Comparison of ENCODE assay signal across 8 cellular contexts in the genomic region with DNA sequence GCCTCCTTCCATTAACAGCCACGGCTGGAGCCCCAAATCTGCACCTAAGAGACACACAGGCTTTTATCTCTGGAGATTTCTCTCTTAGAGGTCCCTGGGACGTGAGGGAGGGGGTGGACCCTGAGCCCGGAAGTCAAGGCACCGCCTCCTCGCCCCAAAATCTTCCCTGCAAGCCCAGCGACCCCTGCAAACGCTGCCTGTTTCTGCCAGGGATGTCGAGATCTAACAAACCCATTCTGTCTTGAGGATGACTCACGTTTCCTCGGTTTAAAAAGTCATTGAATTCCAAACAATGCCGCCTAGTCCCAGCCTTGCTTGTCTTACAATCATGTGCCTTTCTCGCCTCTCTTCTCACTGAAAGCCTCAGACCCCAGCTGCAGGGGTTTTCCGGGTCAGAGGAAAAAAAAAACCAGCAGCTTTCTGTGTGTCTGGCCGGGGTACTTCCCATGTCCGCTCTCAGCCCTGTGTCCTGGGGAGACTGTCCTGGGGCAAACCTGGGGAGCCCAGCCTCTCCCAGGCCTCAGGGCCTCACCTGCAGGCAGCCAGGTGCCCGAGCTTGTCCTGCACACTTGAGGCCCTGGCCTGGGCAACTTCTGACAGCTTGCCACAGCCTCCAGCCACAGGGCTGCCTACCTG. TPM values are rescaled to one million over a fixed set of nuclear protein-coding genes. Genes with fewer than 3 reads are reported as not detected.
DNase-seq lines count a peak whose midpoint lies in the region; ATAC-seq and TF ChIP-seq lines count a peak whose summit lies in the region.

No MANE protein-coding gene starts in this region.

- H3K4me3 Mint-ChIP-seq in activated naive CD8-positive, alpha-beta T cell treated with anti-CD3 and anti-CD28 coated beads for 36 hours, result peak overlapping the region; percentile 54

- no peak for TF ChIP-seq CTCF in BJ (IDR thresholded peaks at IDR 0.05; ENCODE audit: insufficient read depth, low read depth, low read length)
- TF ChIP-seq CTCF in gastrocnemius medialis (IDR thresholded peaks at IDR 0.05 in 4 of 5, conservative IDR thresholded peaks at IDR 0.05 in 1 of 5), result no peak

- H3K4me1 Mint-ChIP-seq in activated naive CD8-positive, alpha-beta T cell treated with anti-CD3 and anti-CD28 coated beads for 36 hours, result peaks cover 15% of the 10 kb centered on the region

- H3K9me3 ChIP-seq in gastrocnemius medialis, result no peaks in the 10 kb centered on the region

- no peaks in the 10 kb centered on the region for H3K36me3 ChIP-seq in BJ (ENCODE audit: control insufficient read depth, insufficient read depth, low read length)
- H3K36me3 ChIP-seq in gastrocnemius medialis, result peaks cover 0 to 18% of the 10 kb centered on the region in 2 donors

- no peak overlapping the region for H3K4me3 ChIP-seq in BJ (ENCODE audit: low read depth, low read length)
- no peak overlapping the region for H3K4me3 ChIP-seq in gastrocnemius medialis

- no peaks in the 10 kb centered on the region for H3K36me3 Mint-ChIP-seq in activated naive CD8-positive, alpha-beta T cell treated with anti-CD3 and anti-CD28 coated beads for 36 hours

- H3K4me1 ChIP-seq in gastrocnemius medialis, result no peaks in the 10 kb centered on the region

- H3K27ac Mint-ChIP-seq in activated naive CD8-positive, alpha-beta T cell treated with anti-CD3 and anti-CD28 coated beads for 36 hours, result peak overlapping the region; percentile 87

- H3K27me3 ChIP-seq in BJ (ENCODE audit: control insufficient read depth, insufficient read depth, low read length) (no peaks in the 10 kb centered on the region), gastrocnemius medialis (no peaks in the 10 kb centered on the region)

- ATAC-seq in HG02610 (IDR thresholded peaks at IDR 0.05; ENCODE audit: unreplicated experiment), result peak; percentile 47
- ATAC-seq in gastrocnemius medialis, result peak; percentile 47 to 53
- no peak for ATAC-seq in GM18498 (IDR thresholded peaks at IDR 0.05; ENCODE audit: unreplicated experiment)
- no peak for ATAC-seq in GM18909 (IDR thresholded peaks at IDR 0.05; ENCODE audit: poor library complexity, unreplicated experiment)

- no peaks in the 10 kb centered on the region for H3K27me3 Mint-ChIP-seq in activated naive CD8-positive, alpha-beta T cell treated with anti-CD3 and anti-CD28 coated beads for 36 hours

- CTCF ChIA-PET in BJ (lab: Yijun Ruan, JAX), result interaction anchor here (1.3 kb wide), 1 partner anchor 176 kb away, joined by 3 read pairs; no protein-coding TSS in a partner anchor

- no peak for TF ChIP-seq POLR2A in gastrocnemius medialis (IDR thresholded peaks at IDR 0.05)

- peak overlapping the region; percentile 41 to 67 (median 60) for H3K27ac ChIP-seq in gastrocnemius medialis

- intact Hi-C loops in gastrocnemius medialis (cut with DNase I; ENCODE audit: low total_unique reads), result no loop called here

- DNase-seq in BJ (ENCODE audit: low read depth), result peak; percentile 15
- DNase-seq in activated naive CD8-positive, alpha-beta T cell treated with anti-CD3 and anti-CD28 coated beads for 36 hours, result peak; percentile 34
- DNase-seq in hypothalamus (lab: John Stamatoyannopoulos, UW), result peak in 30 of 51 donors; percentile 16 to 85 (median 58)
- DNase-seq in gastrocnemius medialis, result no peak
- DNase-seq in SHP77 treated with DMSO at 0.1 percent for 48 hours (lab: John Stamatoyannopoulos, UW), result no peak

- H3K9me3 Mint-ChIP-seq in activated naive CD8-positive, alpha-beta T cell treated with anti-CD3 and anti-CD28 coated beads for 36 hours, result no peaks in the 10 kb centered on the region

- POLR2A ChIA-PET in BJ (lab: Charles Lee), result no interaction called here

- in situ Hi-C loops in gastrocnemius medialis (cut with MboI; ENCODE audit: low sequenced_read_pairs in 4 of 4), result no loop called here

RNA-seq across cellular contexts. Expression of gene ARL2BP, which starts 15.4 kb away (rescaled TPM):
- 69.5 and 94.8 TPM in 2 replicates for polyA plus RNA-seq in BJ (2011; rRNA removed)
- 32.9 and 49.7 TPM in 2 replicates for polyA minus RNA-seq in BJ (2011; rRNA and poly(A)+ RNA removed)
- total RNA-seq in activated naive CD8-positive, alpha-beta T cell treated with anti-CD3 and anti-CD28 coated beads for 36 hours, result 10 to 100 TPM; 16.2 to 17.1 TPM
- 10 to 100 TPM; 25.5 to 52.6 (median 44.5) TPM for total RNA-seq in gastrocnemius medialis

RNA-seq across cellular contexts. Expression of gene PLLP, which starts 24.1 kb away (rescaled TPM):
- polyA plus RNA-seq in BJ (2011; rRNA removed), result 0.02 and 0.09 TPM in 2 replicates
- not detected in 2 replicates for polyA minus RNA-seq in BJ (2011; rRNA and poly(A)+ RNA removed)
- under 1 TPM; 0.34 to 0.54 TPM for total RNA-seq in activated naive CD8-positive, alpha-beta T cell treated with anti-CD3 and anti-CD28 coated beads for 36 hours
- 1 to 10 TPM; 1.2 to 6.2 (median 4.7) TPM for total RNA-seq in gastrocnemius medialis

Comparison
In these comparisons a context has a peak if more than half of its experiments do, and no peak if none do; other contexts are left out.
1. DNase-seq: peak in BJ (single experiment), activated naive CD8-positive, alpha-beta T cell treated with anti-CD3 and anti-CD28 coated beads for 36 hours (single experiment) and hypothalamus (30 of 51); none in gastrocnemius medialis (0 of 2) and SHP77 treated with DMSO at 0.1 percent for 48 hours (single experiment).
2. ATAC-seq: peak in HG02610 (single experiment) and gastrocnemius medialis (2 of 2); none in GM18498 (single experiment) and GM18909 (single experiment).